ENCODE assay signal across 24 cellular contexts in the genomic region with DNA sequence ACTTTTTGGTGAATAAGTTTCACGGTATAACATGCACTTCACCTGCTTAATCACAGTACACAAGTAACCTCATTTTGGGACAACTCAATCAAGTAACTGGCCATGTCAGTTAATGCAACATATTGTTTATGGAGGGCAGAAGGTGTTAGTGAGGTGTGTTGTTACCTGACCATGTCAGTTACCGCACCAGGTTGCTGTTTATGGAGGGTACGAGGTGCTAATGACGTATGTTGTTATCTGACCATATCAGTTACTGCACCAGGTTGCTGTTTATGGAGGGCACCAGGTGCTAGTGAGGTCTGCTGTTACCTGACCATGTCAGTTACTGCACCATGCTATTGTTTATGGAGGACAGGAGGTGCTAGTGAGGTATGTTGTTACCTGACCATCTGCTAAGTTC.
A peak's percentile ranks its signal among the peaks of the same experiment; 100 is the strongest.
DNase-seq lines count a peak whose midpoint lies in the region; ATAC-seq, FAIRE-seq and TF ChIP-seq lines count a peak whose summit lies in the region.
"Had no signal": no experiment of that assay in that cellular context is flagged by ENCODE, and none has a peak within 500 bp of the region (broad histone marks: within the 10 kb centered on the region; RNA-seq: fewer than 3 reads in every experiment).

No MANE protein-coding gene starts in this region.

- intact Hi-C loops in HepG2 (cut with micrococcal nuclease; ENCODE audit: unreplicated experiment) (no loop called here), right lobe of liver (cut with DNase I) (no loop called here), esophagus muscularis mucosa (cut with DNase I) (no loop called here), OCI-LY7 (cut with micrococcal nuclease; ENCODE audit: unreplicated experiment) (no loop called here)

- BruUV-seq in HepG2 (replicated peaks; lab: Mats Ljungman, UMichigan), result no TSS peak
- BruUV-seq in OCI-LY7 (replicated peaks; lab: Mats Ljungman, UMichigan), result no TSS peak

- FAIRE-seq in HepG2 (lab: Jason Lieb, UNC), result no peak
- FAIRE-seq: A204.1, GM12878, GM19239 had no signal

- 4% methylated on average over 4 of the region's 4 CpGs for WGBS in HepG2 (ENCODE audit: low lambda C conversion rate)
- 54% methylated on average over 4 of the region's 4 CpGs for WGBS in right lobe of liver (ENCODE audit: insufficient coverage, low coverage, low lambda C conversion rate, missing lambda C conversion rate)
- 87% methylated on average over 4 of the region's 4 CpGs for WGBS in esophagus muscularis mucosa

- TF ChIP-seq CTCF in HepG2 (CRISPR knock-in tag; IDR thresholded peaks at IDR 0.05) (no peak), right lobe of liver (IDR thresholded peaks at IDR 0.05) (no peak), esophagus muscularis mucosa (IDR thresholded peaks at IDR 0.05) (no peak), OCI-LY7 (conservative IDR thresholded peaks at IDR 0.05; ENCODE audit: low read length) (no peak)

- H3K36me3 ChIP-seq in HepG2 (replicated peaks in 1 of 2; ENCODE audit: control insufficient read depth in 1 of 2, insufficient read depth in 2 of 2, low read length in 2 of 2), result no peaks in the 10 kb centered on the region
- H3K36me3 ChIP-seq in right lobe of liver, result no peaks in the 10 kb centered on the region
- no peaks in the 10 kb centered on the region for H3K36me3 ChIP-seq in esophagus muscularis mucosa
- H3K36me3 ChIP-seq in OCI-LY7 (ENCODE audit: insufficient read depth, low read length), result no peaks in the 10 kb centered on the region
- H3K36me3 ChIP-seq: BE2C, BLaER1 had no signal

- TF ChIP-seq RAD21 in HepG2 (CRISPR knock-in tag; IDR thresholded peaks at IDR 0.05), result no peak

- H3K9me3 ChIP-seq in HepG2 (ENCODE audit: low read length) (peaks cover 9% of the 10 kb centered on the region; the same call in 1 of the 2 replicates), right lobe of liver (no peaks in the 10 kb centered on the region), esophagus muscularis mucosa (peaks cover 0 to 23% (median 4%) of the 10 kb centered on the region in 4 donors), OCI-LY7 (ENCODE audit: low read length) (no peaks in the 10 kb centered on the region)
- H3K9me3 ChIP-seq: BE2C had no signal

- no peaks in the 10 kb centered on the region for H3K9me2 ChIP-seq in OCI-LY7 (ENCODE audit: insufficient read depth, low read length)

- TF ChIP-seq POLR2A in HepG2 (IDR thresholded peaks at IDR 0.05; ENCODE audit: insufficient read depth in 1 of 2, low read depth in 2 of 2, low read length in 2 of 2) (no peak), right lobe of liver (IDR thresholded peaks at IDR 0.05) (no peak), esophagus muscularis mucosa (IDR thresholded peaks at IDR 0.05; ENCODE audit: low read depth) (no peak)

- no peak overlapping the region for H3K4me3 ChIP-seq in HepG2 (replicated peaks in 1 of 3; ENCODE audit: insufficient read depth in 1 of 3, low read depth in 2 of 3, low read length in 3 of 3)
- H3K4me3 ChIP-seq in right lobe of liver, result no peak overlapping the region
- no peak overlapping the region for H3K4me3 ChIP-seq in esophagus muscularis mucosa
- no peak overlapping the region for H3K4me3 ChIP-seq in OCI-LY7 (ENCODE audit: low read depth, low read length, poor library complexity, severe bottlenecking)
- H3K4me3 ChIP-seq: BLaER1, GM12878 had no signal

- H3K79me2 ChIP-seq in HepG2 (ENCODE audit: insufficient read depth, low read length), result no peaks in the 10 kb centered on the region
- no peaks in the 10 kb centered on the region for H3K79me2 ChIP-seq in OCI-LY7 (ENCODE audit: insufficient read depth, low read depth, low read length)

- H3K27me3 ChIP-seq in HepG2 (ENCODE audit: control insufficient read depth in 1 of 2, insufficient read depth in 2 of 2, low read length in 2 of 2), result peaks cover 0 to 5% of the 10 kb centered on the region in 2 experiments; a peak in 1 of 5 replicates
- no peaks in the 10 kb centered on the region for H3K27me3 ChIP-seq in right lobe of liver
- H3K27me3 ChIP-seq in esophagus muscularis mucosa, result peaks cover 0 to 29% (median 4%) of the 10 kb centered on the region in 4 donors
- H3K27me3 ChIP-seq: BLaER1 had no signal

- POLR2A ChIA-PET in HepG2 (lab: Yijun Ruan, JAX) (no interaction called here), OCI-LY7 (lab: Charles Lee) (no interaction called here)

- no peaks in the 10 kb centered on the region for H3K4me1 ChIP-seq in HepG2 (ENCODE audit: insufficient read depth, low read length)
- no peaks in the 10 kb centered on the region for H3K4me1 ChIP-seq in right lobe of liver
- peaks cover 0 to 14% (median 11%) of the 10 kb centered on the region in 4 donors for H3K4me1 ChIP-seq in esophagus muscularis mucosa
- no peaks in the 10 kb centered on the region for H3K4me1 ChIP-seq in OCI-LY7 (ENCODE audit: insufficient read depth, low read length, poor library complexity, severe bottlenecking)
- H3K4me1 ChIP-seq: BE2C had no signal

- H4K20me1 ChIP-seq in HepG2 (ENCODE audit: insufficient read depth, low read length), result no peaks in the 10 kb centered on the region; the same call in 1 of the 2 replicates
- no peaks in the 10 kb centered on the region for H4K20me1 ChIP-seq in OCI-LY7 (ENCODE audit: insufficient read depth, low read length)
- H4K20me1 ChIP-seq: BLaER1 had no signal

- H2AFZ ChIP-seq in HepG2 (ENCODE audit: low read length) (no peak overlapping the region), OCI-LY7 (ENCODE audit: low read length) (no peak overlapping the region)

- H3K4me2 ChIP-seq in HepG2 (ENCODE audit: low read depth, low read length), result no peak overlapping the region
- H3K4me2 ChIP-seq in OCI-LY7 (ENCODE audit: low read length), result no peak overlapping the region
- H3K4me2 ChIP-seq: BLaER1 had no signal

- TF ChIP-seq EP300 in HepG2 (IDR thresholded peaks at IDR 0.05; ENCODE audit: low read depth in 2 of 2, low read length in 2 of 2) (no peak), HepG2 (CRISPR knock-in tag; IDR thresholded peaks at IDR 0.05; ENCODE audit: borderline replicate concordance) (no peak), esophagus muscularis mucosa (IDR thresholded peaks at IDR 0.05) (no peak)

- no peak for DNase-seq in HepG2 (ENCODE audit: low spot score)
- DNase-seq in right lobe of liver, result no peak
- DNase-seq in esophagus muscularis mucosa (ENCODE audit: extremely low spot score), result peak; percentile 60
- DNase-seq in OCI-LY7 (ENCODE audit: low spot score), result no peak
- no peak for DNase-seq in activated CD4-positive, alpha-beta T cell treated with anti-CD3 and anti-CD28 coated beads, Interleukin-2, amount 50 U/mL, for 4 hours
- DNase-seq: 8988T; ACHN; BE2C; C1 segment of cervical spinal cord; CD4-positive, alpha-beta memory T cell; CD4-positive, CD25-positive, alpha-beta regulatory T cell; CD8-positive, alpha-beta memory T cell; COR-L47; DMS 273 treated with DMSO at 0.1 percent for 48 hours; DMS153; DMS53; DMS79; DND-41; EL; GDM1 had no signal

- CTCF ChIA-PET in HepG2 (lab: Yijun Ruan, JAX; ENCODE audit: low intra/inter-chr PET ratio, low total read pairs) (no interaction called here), OCI-LY7 (lab: Charles Lee; ENCODE audit: unreplicated experiment) (no interaction called here)

- H3K27ac ChIP-seq in HepG2 (ENCODE audit: extremely low read length, insufficient read depth, low read length) (no peak overlapping the region), right lobe of liver (no peak overlapping the region), esophagus muscularis mucosa (replicated peaks in 1 of 4) (no peak overlapping the region), OCI-LY7 (ENCODE audit: low read depth, low read length, poor library complexity, severe bottlenecking) (no peak overlapping the region)
- H3K27ac ChIP-seq: BLaER1 had no signal

- H3K9ac ChIP-seq in HepG2 (ENCODE audit: insufficient read depth, low read depth, low read length), result no peak overlapping the region
- H3K9ac ChIP-seq: BLaER1 had no signal

- in situ Hi-C loops in HepG2 (cut with HindIII; ENCODE audit: extremely low pct_ligation_motif_present, low pct_unique_long_range_greater_than_20kb), result no loop called here

- no peak for ATAC-seq in HepG2
- no peak for ATAC-seq in right lobe of liver
- ATAC-seq: GM12878 had no signal

TF ChIP-seq in HepG2, 621 proteins besides CTCF, POLR2A, EP300 and RAD21:
- TF ChIP-seq, protein P1, sequence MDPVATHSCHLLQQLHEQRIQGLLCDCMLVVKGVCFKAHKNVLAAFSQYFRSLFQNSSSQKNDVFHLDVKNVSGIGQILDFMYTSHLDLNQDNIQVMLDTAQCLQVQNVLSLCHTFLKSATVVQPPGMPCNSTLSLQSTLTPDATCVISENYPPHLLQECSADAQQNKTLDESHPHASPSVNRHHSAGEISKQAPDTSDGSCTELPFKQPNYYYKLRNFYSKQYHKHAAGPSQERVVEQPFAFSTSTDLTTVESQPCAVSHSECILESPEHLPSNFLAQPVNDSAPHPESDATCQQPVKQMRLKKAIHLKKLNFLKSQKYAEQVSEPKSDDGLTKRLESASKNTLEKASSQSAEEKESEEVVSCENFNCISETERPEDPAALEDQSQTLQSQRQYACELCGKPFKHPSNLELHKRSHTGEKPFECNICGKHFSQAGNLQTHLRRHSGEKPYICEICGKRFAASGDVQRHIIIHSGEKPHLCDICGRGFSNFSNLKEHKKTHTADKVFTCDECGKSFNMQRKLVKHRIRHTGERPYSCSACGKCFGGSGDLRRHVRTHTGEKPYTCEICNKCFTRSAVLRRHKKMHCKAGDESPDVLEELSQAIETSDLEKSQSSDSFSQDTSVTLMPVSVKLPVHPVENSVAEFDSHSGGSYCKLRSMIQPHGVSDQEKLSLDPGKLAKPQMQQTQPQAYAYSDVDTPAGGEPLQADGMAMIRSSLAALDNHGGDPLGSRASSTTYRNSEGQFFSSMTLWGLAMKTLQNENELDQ (CRISPR knock-in tag; IDR thresholded peaks at IDR 0.05; ENCODE audit: borderline replicate concordance), result no peak
- peak; percentile 61 for TF ChIP-seq CREB1 (IDR thresholded peaks at IDR 0.05)
- TF ChIP-seq CREB1 (CRISPR knock-in tag; IDR thresholded peaks at IDR 0.05), result no peak
- no peak for TF ChIP-seq ZNF652 (CRISPR knock-in tag; IDR thresholded peaks at IDR 0.05; ENCODE audit: borderline replicate concordance, low read depth)
- no peak for TF ChIP-seq GFI1 (CRISPR knock-in tag; IDR thresholded peaks at IDR 0.05; ENCODE audit: borderline replicate concordance)
- TF ChIP-seq SKI (IDR thresholded peaks at IDR 0.05; ENCODE audit: partially characterized antibody), result no peak
- TF ChIP-seq ZBTB26 (CRISPR knock-in tag; IDR thresholded peaks at IDR 0.05; ENCODE audit: borderline replicate concordance), result no peak
